In genomic region chr11:2927851-2928604, GRCh38 we compare ENCODE assay signal across 8 cellular contexts. TPM values are rescaled to one million over a fixed set of nuclear protein-coding genes. Genes with fewer than 3 reads are reported as not detected.
DNase-seq lines count a peak whose midpoint lies in the region; ATAC-seq and TF ChIP-seq lines count a peak whose summit lies in the region.

No MANE protein-coding gene starts in this region.

- peaks cover 20% of the 10 kb centered on the region for H4K20me1 ChIP-seq in neural progenitor cell (ENCODE audit: low read depth)

- ATAC-seq in HG02884 (IDR thresholded peaks at IDR 0.05; ENCODE audit: unreplicated experiment) = no peak

- peaks cover 9% of the 10 kb centered on the region for H3F3A ChIP-seq in neural progenitor cell (ENCODE audit: low read depth)

- H3K27ac ChIP-seq in esophagus squamous epithelium (peak overlapping the region; percentile 81 to 93 (median 88)), neural progenitor cell (no peak overlapping the region)

- H3K4me1 Mint-ChIP-seq in neural progenitor cell = peaks cover 12% of the 10 kb centered on the region

- peaks cover 3% of the 10 kb centered on the region for H3K9me3 Mint-ChIP-seq in neural progenitor cell

- H3K4me3 Mint-ChIP-seq in neural progenitor cell = peak overlapping the region; percentile 79

- H3K4me3 ChIP-seq in esophagus squamous epithelium (peak overlapping the region; percentile 50 to 79 (median 69)), neural progenitor cell (peak overlapping the region; percentile 53)

- H3K9me3 ChIP-seq in esophagus squamous epithelium (no peaks in the 10 kb centered on the region), neural progenitor cell (ENCODE audit: low read depth) (no peaks in the 10 kb centered on the region)

- H3K4me2 ChIP-seq in neural progenitor cell = peak overlapping the region; percentile 91

- H3K36me3 ChIP-seq in esophagus squamous epithelium (no peaks in the 10 kb centered on the region), neural progenitor cell (no peaks in the 10 kb centered on the region)

- intact Hi-C loops in esophagus squamous epithelium (cut with DNase I) = no loop called here

- WGBS in esophagus squamous epithelium, 2 donors = 17 to 23% methylated on average over 16 to 21 of the region's 25 CpGs

- H3K9ac ChIP-seq in neural progenitor cell = no peak overlapping the region

- DNase-seq in EL = peak; percentile 59
- peak; percentile 64 for DNase-seq in RKO (ENCODE audit: low spot score)
- DNase-seq in esophagus squamous epithelium (lab: John Stamatoyannopoulos, UW) = no peak
- no peak for DNase-seq in neural progenitor cell (ENCODE audit: low spot score)
- DNase-seq in NCI-H446 treated with DMSO at 0.1 percent for 48 hours (lab: John Stamatoyannopoulos, UW) = no peak
- no peak for DNase-seq in NCI-H1048 (lab: John Stamatoyannopoulos, UW)
- DNase-seq in nucleus accumbens (lab: John Stamatoyannopoulos, UW) = no peak

- H3K27me3 ChIP-seq in esophagus squamous epithelium (peaks cover 0 to 37% (median 0%) of the 10 kb centered on the region in 4 donors), neural progenitor cell (peaks cover 61% of the 10 kb centered on the region)

- H2AFZ ChIP-seq in neural progenitor cell (replicated peaks) = no peak overlapping the region

- TF ChIP-seq POLR2A in esophagus squamous epithelium (IDR thresholded peaks at IDR 0.05) = peak in 1 of 4 donors; percentile 29

- H3K4me1 ChIP-seq in esophagus squamous epithelium (peaks cover 34 to 67% (median 34%) of the 10 kb centered on the region in 3 donors), neural progenitor cell (no peaks in the 10 kb centered on the region)

- H3K79me2 ChIP-seq in neural progenitor cell (ENCODE audit: low read depth) = no peaks in the 10 kb centered on the region

- peaks cover 30% of the 10 kb centered on the region for H3K27me3 Mint-ChIP-seq in neural progenitor cell (ENCODE audit: insufficient read depth, low read depth)

- no peak overlapping the region for H3K27ac Mint-ChIP-seq in neural progenitor cell

- TF ChIP-seq CTCF in esophagus squamous epithelium (IDR thresholded peaks at IDR 0.05) (no peak), neural progenitor cell (IDR thresholded peaks at IDR 0.05) (no peak)

- no peaks in the 10 kb centered on the region for H3K36me3 Mint-ChIP-seq in neural progenitor cell

RNA-seq across cellular contexts. Expression of gene PHLDA2, which starts 1.2 kb away (rescaled TPM):
- 10 to 100 TPM; 10.2 to 39.2 (median 22.5) TPM for total RNA-seq in esophagus squamous epithelium
- not detected in 2 replicates for total RNA-seq in neural progenitor cell (ENCODE audit: low replicate concordance)

RNA-seq across cellular contexts. Expression of gene CDKN1C, which starts 42.5 kb away (rescaled TPM):
- total RNA-seq in esophagus squamous epithelium (10 to 100 TPM in 2 of 4 donors, 1 to 10 TPM in 2; 4.1 to 54.6 (median 20.8) TPM), neural progenitor cell (ENCODE audit: low replicate concordance) (47.8 and 49.3 TPM in 2 replicates)

Comparison
In these comparisons a context has a peak if more than half of its experiments do, and no peak if none do; other contexts are left out.
1. DNase-seq: peak in EL (single experiment) and RKO (single experiment); none in esophagus squamous epithelium (single experiment), neural progenitor cell (single experiment), NCI-H446 treated with DMSO at 0.1 percent for 48 hours (single experiment), NCI-H1048 (single experiment) and nucleus accumbens (0 of 56).
2. RNA of gene PHLDA2, which starts 1.2 kb away (total RNA-seq): 10.2 to 39.2 TPM in esophagus squamous epithelium; not detected in neural progenitor cell; every median in the first group is over 10 times any median in the second.